Comparison of ENCODE assay signal across 23 cellular contexts in the genomic region with DNA sequence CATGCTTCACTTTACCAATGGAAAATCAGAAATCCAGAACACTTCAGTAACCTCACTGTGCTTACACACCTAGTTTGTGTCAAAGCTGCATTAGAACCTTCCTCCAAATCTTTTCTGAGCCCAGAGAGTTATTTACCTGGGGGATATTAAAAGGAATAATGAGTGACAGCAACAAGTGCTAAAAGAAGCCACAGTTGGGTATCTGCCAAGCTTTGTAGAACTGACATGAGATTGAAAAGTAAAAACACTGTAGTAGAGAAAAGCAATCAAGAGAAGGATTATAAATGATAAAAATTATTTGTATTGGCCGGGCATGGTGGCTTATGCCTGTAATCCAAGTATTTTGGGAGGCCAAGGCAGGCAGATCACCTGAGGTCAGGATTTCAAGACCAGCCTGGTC.
"Had no signal": no experiment of that assay in that cellular context is flagged by ENCODE, and none has a peak within 500 bp of the region (broad histone marks: within the 10 kb centered on the region; RNA-seq: fewer than 3 reads in every experiment).

No MANE protein-coding gene starts in this region.

- H3K4me3 ChIP-seq: K562 had no signal

- H3K9me3 ChIP-seq: SK-N-SH had no signal

- ATAC-seq: HepG2, K562, Panc1, PC-3 had no signal

- DNase-seq: Kasumi-1, NCI-H1048, NCI-H1105, NCI-H1417, NCI-H1436 treated with DMSO at 0.1 percent for 48 hours, NCI-H1694, NCI-H187 treated with DMSO at 0.1 percent for 48 hours, NCI-H2029 treated with DMSO at 0.1 percent for 48 hours, NCI-H2171 treated with DMSO at 0.1 percent for 48 hours, NCI-H345, NCI-H446 treated with DMSO at 0.1 percent for 48 hours, NCI-H510A treated with DMSO at 0.1 percent for 48 hours, NCI-H526, NCI-H82, PC-3, SHP77, SK-N-SH, SW 1271 had no signal

- H3K9me2 ChIP-seq: SK-N-SH had no signal

- H3K4me2 ChIP-seq: KMS-11, SK-N-SH had no signal

- H3K27ac ChIP-seq: KMS-11, RWPE1 had no signal

- H3K9ac ChIP-seq: KMS-11, SK-N-SH had no signal
